27 cellular contexts compared by ENCODE assay signal in the genomic region with DNA sequence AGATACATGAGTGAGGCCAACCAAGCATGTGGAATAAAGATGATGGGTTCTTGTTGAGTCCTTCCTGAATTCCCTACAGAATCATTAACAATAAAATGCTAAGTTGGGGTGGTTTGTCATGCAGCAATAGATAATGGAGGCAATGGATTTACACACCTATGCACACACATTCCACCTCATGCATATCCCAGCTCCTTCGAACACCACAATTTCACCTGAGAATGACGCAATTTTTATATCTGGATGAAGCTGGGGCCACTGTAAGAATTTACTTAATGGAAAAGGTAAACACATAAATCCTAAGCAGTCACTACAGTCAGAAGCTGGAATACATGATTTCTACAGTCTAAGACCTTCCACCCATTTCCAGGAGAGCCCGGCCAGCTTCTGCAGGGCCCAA. TPM values are rescaled to one million over a fixed set of nuclear protein-coding genes. Genes with fewer than 3 reads are reported as not detected.
"Had no signal": no experiment of that assay in that cellular context is flagged by ENCODE, and none has a peak within 500 bp of the region (broad histone marks: within the 10 kb centered on the region; RNA-seq: fewer than 3 reads in every experiment).

No MANE protein-coding gene starts in this region.

- ATAC-seq: activated CD4-positive, CD25-positive, alpha-beta regulatory T cell treated with anti-CD3 and anti-CD28 coated beads, Interleukin-2, amount 50 U/mL, for 24 hours; activated CD8-positive, alpha-beta T cell treated with anti-CD3 and anti-CD28 coated beads for 36 hours; esophagus mucosa had no signal

- H3K4me3 Mint-ChIP-seq: activated B cell treated with CpG ODN at 0.5 μM for 24 hours; activated CD8-positive, alpha-beta T cell treated with anti-CD3 and anti-CD28 coated beads for 36 hours; activated naive CD8-positive, alpha-beta T cell; brain had no signal

- H3K36me3 ChIP-seq: cardiac muscle cell had no signal

- H3K27me3 ChIP-seq: ascending aorta, breast epithelium, cardiac muscle cell, colonic mucosa had no signal

- H3K4me3 ChIP-seq: ascending aorta, breast epithelium, cardiac muscle cell, colonic mucosa had no signal

- H3K27ac ChIP-seq: ascending aorta, breast epithelium, cardiac muscle cell, colonic mucosa, WERI-Rb-1 had no signal

- DNase-seq: activated B cell treated with CpG ODN at 0.5 μM for 24 hours; activated CD4-positive, alpha-beta T cell treated with anti-CD3 and anti-CD28 coated beads for 48 hours; activated CD4-positive, alpha-beta T cell treated with anti-CD3 and anti-CD28 coated beads, Interleukin-2, amount 50 U/mL, for 1 hour; activated CD4-positive, alpha-beta T cell treated with anti-CD3 and anti-CD28 coated beads, Interleukin-2, amount 50 U/mL, for 48 hours; activated CD8-positive, alpha-beta memory T cell treated with anti-CD3 and anti-CD28 coated beads for 24 hours; activated CD8-positive, alpha-beta T cell treated with anti-CD3 and anti-CD28 coated beads for 36 hours; activated effector memory CD4-positive, alpha-beta T cell treated with Interleukin-2 at 50 U/mL for 16 hours; activated gamma-delta T cell treated with Interleukin-2 at 50 U/mL for 16 hours; activated naive CD4-positive, alpha-beta T cell treated with anti-CD3 and anti-CD28 coated beads, Interleukin-2, amount 50 U/mL, for 16 hours; activated naive CD4-positive, alpha-beta T cell treated with Interleukin-2 at 50 U/mL for 16 hours; activated T-cell treated with anti-CD3 and anti-CD28 coated beads, Interleukin-2, amount 50 U/mL, for 1 hour; activated T-cell treated with anti-CD3 and anti-CD28 coated beads, Interleukin-2, amount 50 U/mL, for 48 hours; central memory CD4-positive, alpha-beta T cell; cerebellar nuclear complex; colonic mucosa; effector CD8-positive, alpha-beta T cell; foreskin fibroblast; head of caudate nucleus; T1000; WERI-Rb-1 had no signal

- H3K27me3 Mint-ChIP-seq: activated B cell treated with CpG ODN at 0.5 μM for 24 hours; activated CD8-positive, alpha-beta T cell treated with anti-CD3 and anti-CD28 coated beads for 36 hours; activated naive CD8-positive, alpha-beta T cell; brain had no signal

- H3K9me3 ChIP-seq: colonic mucosa had no signal

- H3K27ac Mint-ChIP-seq: activated B cell treated with CpG ODN at 0.5 μM for 24 hours; activated CD8-positive, alpha-beta T cell treated with anti-CD3 and anti-CD28 coated beads for 36 hours; activated naive CD8-positive, alpha-beta T cell; brain had no signal

- H3K4me1 ChIP-seq: ascending aorta, breast epithelium, colonic mucosa had no signal

RNA-seq across cellular contexts. Expression of gene ICAM2, which starts 49.8 kb away (rescaled TPM):
- total RNA-seq: cardiac muscle cell had no signal
